ENCODE assay signal across 13 cellular contexts in the genomic region with DNA sequence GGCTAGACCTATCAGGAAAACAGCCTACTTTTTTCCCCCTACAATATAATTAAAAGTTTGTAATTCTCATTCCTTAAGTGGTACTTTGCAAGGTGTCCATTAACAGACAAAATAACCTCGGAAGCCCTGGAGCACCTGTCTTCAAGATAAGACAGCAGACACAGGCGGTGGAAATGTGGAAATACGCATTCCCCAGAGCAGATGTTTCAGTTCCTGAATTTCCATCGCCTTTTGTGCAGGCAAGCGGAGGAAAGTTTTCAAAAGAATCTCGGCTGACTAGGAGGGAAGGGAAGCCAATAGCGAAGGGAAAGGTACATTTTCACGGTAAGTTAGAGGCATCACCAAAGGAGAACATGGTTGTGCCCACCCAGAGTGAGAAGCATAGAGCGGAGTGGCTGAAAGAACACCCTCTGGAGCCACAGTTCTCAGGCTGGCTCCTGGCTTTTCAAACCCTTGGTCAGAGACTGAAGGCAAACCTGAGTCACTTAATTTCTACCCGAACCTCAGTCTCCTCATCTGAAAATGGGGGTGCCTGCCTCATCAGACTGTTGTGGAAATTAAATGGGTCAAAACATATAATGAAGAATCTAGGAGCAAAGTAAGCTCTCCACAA. TPM values are rescaled to one million over a fixed set of nuclear protein-coding genes. Genes with fewer than 3 reads are reported as not detected.
DNase-seq lines count a peak whose midpoint lies in the region; ATAC-seq and TF ChIP-seq lines count a peak whose summit lies in the region.
"Had no signal": no experiment of that assay in that cellular context is flagged by ENCODE, and none has a peak within 500 bp of the region (broad histone marks: within the 10 kb centered on the region; RNA-seq: fewer than 3 reads in every experiment).

No MANE protein-coding gene starts in this region.

- TF ChIP-seq CTCF in osteoblast (IDR thresholded peaks at IDR 0.05; ENCODE audit: extremely low read depth, low read depth, low read length): no peak

- DNase-seq in NCI-H2171 treated with DMSO at 0.1 percent for 48 hours (lab: John Stamatoyannopoulos, UW): peak; percentile 11
- no peak for DNase-seq in NCI-H2171 (lab: John Stamatoyannopoulos, UW)
- DNase-seq in Kasumi-1 (lab: John Stamatoyannopoulos, UW): peak; percentile 56 to 66
- DNase-seq in amniotic epithelial cell (ENCODE audit: low read depth): peak; percentile 40
- peak; percentile 32 for DNase-seq in osteoblast (ENCODE audit: insufficient read length, low spot score, missing footprints)
- no peak for DNase-seq in NCI-H1930 (lab: John Stamatoyannopoulos, UW)
- DNase-seq: dorsolateral prefrontal cortex, Peyer's patch had no signal

- no peak overlapping the region for H2AFZ ChIP-seq in osteoblast (ENCODE audit: low read length)

- H3K9me3 ChIP-seq in osteoblast (ENCODE audit: low read depth, low read length): no peaks in the 10 kb centered on the region
- H3K9me3 ChIP-seq: A549, Peyer's patch had no signal

- H3K27ac ChIP-seq in osteoblast (ENCODE audit: low read depth, low read length): no peak overlapping the region
- H3K27ac ChIP-seq: A549, Peyer's patch, VCaP had no signal

- no peaks in the 10 kb centered on the region for H4K20me1 ChIP-seq in osteoblast (ENCODE audit: insufficient read depth, low read length)

- H3K79me2 ChIP-seq in osteoblast (ENCODE audit: insufficient read depth, low read length): no peaks in the 10 kb centered on the region

- H3K4me2 ChIP-seq in osteoblast (ENCODE audit: insufficient read depth, low read length): no peak overlapping the region
- H3K4me2 ChIP-seq: A549 had no signal

- peaks cover 22% of the 10 kb centered on the region for H3K4me1 ChIP-seq in osteoblast (ENCODE audit: insufficient read depth, low read length)
- H3K4me1 ChIP-seq: A549, Peyer's patch had no signal

- no peaks in the 10 kb centered on the region for H3K27me3 ChIP-seq in osteoblast (ENCODE audit: insufficient read depth, low read length)
- H3K27me3 ChIP-seq: dorsolateral prefrontal cortex, Peyer's patch had no signal

- no peaks in the 10 kb centered on the region for H3K36me3 ChIP-seq in osteoblast (ENCODE audit: insufficient read depth, low read length)
- H3K36me3 ChIP-seq: Peyer's patch had no signal

- no peak for ATAC-seq in HG03571 (IDR thresholded peaks at IDR 0.05; ENCODE audit: unreplicated experiment)
- ATAC-seq in HG02763 (IDR thresholded peaks at IDR 0.05; ENCODE audit: unreplicated experiment): no peak
- ATAC-seq: A549 had no signal

- no peak overlapping the region for H3K4me3 ChIP-seq in osteoblast (ENCODE audit: insufficient read depth, low read length)
- H3K4me3 ChIP-seq: A549, dorsolateral prefrontal cortex, Peyer's patch had no signal

RNA-seq across cellular contexts. Expression of gene CPA1, which starts 13.6 kb away (rescaled TPM):
- total RNA-seq in osteoblast: 1.1 TPM in 1 of 2 replicates, not detected in the other
- total RNA-seq: Peyer's patch, ureter had no signal

RNA-seq across cellular contexts. Expression of gene CEP41, which starts 46.9 kb away (rescaled TPM):
- 9.1 and 9.8 TPM in 2 replicates for total RNA-seq in osteoblast

RNA-seq across cellular contexts. Expression of gene CPA5, which starts 49.3 kb away (rescaled TPM):
- not detected in 2 replicates for total RNA-seq in osteoblast
- total RNA-seq: Peyer's patch had no signal

Comparison
In these comparisons a context has a peak if more than half of its experiments do, and no peak if none do; other contexts are left out.
1. DNase-seq: peak in NCI-H2171 treated with DMSO at 0.1 percent for 48 hours (single experiment), Kasumi-1 (2 of 2), amniotic epithelial cell (single experiment) and osteoblast (single experiment); none in NCI-H2171 (single experiment) and NCI-H1930 (0 of 2).